18 cellular contexts compared by ENCODE assay signal in genomic region chr3:104510091-104510860, GRCh38.
DNase-seq lines count a peak whose midpoint lies in the region; ATAC-seq and TF ChIP-seq lines count a peak whose summit lies in the region.
"Had no signal": no experiment of that assay in that cellular context is flagged by ENCODE, and none has a peak within 500 bp of the region (broad histone marks: within the 10 kb centered on the region; RNA-seq: fewer than 3 reads in every experiment).

No MANE protein-coding gene starts in this region.

- no peaks in the 10 kb centered on the region for H3K27me3 ChIP-seq in A673 (replicated peaks; ENCODE audit: insufficient read depth, low read depth, low read length, poor library complexity)
- no peaks in the 10 kb centered on the region for H3K27me3 ChIP-seq in right atrium auricular region

- DNase-seq in A673 (ENCODE audit: low spot score) (peak; percentile 4), NCI-H446 treated with DMSO at 0.1 percent for 48 hours (lab: John Stamatoyannopoulos, UW) (peak; percentile 7), dedifferentiated amniotic fluid mesenchymal stem cell (ENCODE audit: extremely low spot score) (peak; percentile 72), right atrium auricular region (ENCODE audit: low spot score) (no peak)
- no peak for DNase-seq in activated naive CD8-positive, alpha-beta T cell treated with anti-CD3 and anti-CD28 coated beads for 36 hours
- no peak for DNase-seq in activated CD8-positive, alpha-beta T cell treated with anti-CD3 and anti-CD28 coated beads for 36 hours
- DNase-seq: activated naive CD8-positive, alpha-beta T cell treated with anti-CD3 and anti-CD28 coated beads, Interleukin-2, amount 50 U/mL, for 24 hours; activated T-cell treated with anti-CD3 and anti-CD28 coated beads for 4 hours; Caco-2; KBM-7; NCI-H187 treated with DMSO at 0.1 percent for 48 hours; NCI-H82; posterior cingulate gyrus; stimulated activated CD4-positive, alpha-beta T cell treated with anti-CD3 and anti-CD28 coated beads, Interleukin-15, amount 100 ng/mL, for 24 hours had no signal

- H3K27ac ChIP-seq in A673 (ENCODE audit: low read depth, low read length, poor library complexity, severe bottlenecking) (no peak overlapping the region), right atrium auricular region (no peak overlapping the region)
- H3K27ac ChIP-seq: A549, coronary artery had no signal

- H3K4me3 ChIP-seq in A673 (ENCODE audit: low read depth, low read length, poor library complexity, severe bottlenecking) (no peak overlapping the region), right atrium auricular region (no peak overlapping the region)
- H3K4me3 ChIP-seq: A549, coronary artery had no signal

- CTCF ChIA-PET in A673 (lab: Charles Lee), result no interaction called here
- CTCF ChIA-PET in activated CD8-positive, alpha-beta T cell treated with anti-CD3 and anti-CD28 coated beads for 36 hours (lab: Charles Lee), result no interaction called here

- ATAC-seq in HG02610 (IDR thresholded peaks at IDR 0.05; ENCODE audit: unreplicated experiment) (peak; percentile 53), GM18511 (IDR thresholded peaks at IDR 0.05; ENCODE audit: unreplicated experiment) (no peak)
- no peak for ATAC-seq in activated CD8-positive, alpha-beta T cell treated with anti-CD3 and anti-CD28 coated beads for 36 hours
- ATAC-seq: A549; activated naive CD8-positive, alpha-beta T cell treated with anti-CD3 and anti-CD28 coated beads, Interleukin-2, amount 50 U/mL, for 24 hours had no signal

- H3K4me1 Mint-ChIP-seq in activated naive CD8-positive, alpha-beta T cell treated with anti-CD3 and anti-CD28 coated beads for 36 hours, result no peaks in the 10 kb centered on the region
- H3K4me1 Mint-ChIP-seq in activated CD8-positive, alpha-beta T cell treated with anti-CD3 and anti-CD28 coated beads for 36 hours (ENCODE audit: low read depth), result no peaks in the 10 kb centered on the region
- H3K4me1 Mint-ChIP-seq: activated naive CD8-positive, alpha-beta T cell treated with anti-CD3 and anti-CD28 coated beads, Interleukin-2, amount 50 U/mL, for 24 hours had no signal

- H3K27me3 Mint-ChIP-seq in activated naive CD8-positive, alpha-beta T cell treated with anti-CD3 and anti-CD28 coated beads for 36 hours, result no peaks in the 10 kb centered on the region
- no peaks in the 10 kb centered on the region for H3K27me3 Mint-ChIP-seq in activated CD8-positive, alpha-beta T cell treated with anti-CD3 and anti-CD28 coated beads for 36 hours
- H3K27me3 Mint-ChIP-seq: activated naive CD8-positive, alpha-beta T cell treated with anti-CD3 and anti-CD28 coated beads, Interleukin-2, amount 50 U/mL, for 24 hours had no signal

- TF ChIP-seq CTCF in A673 (conservative IDR thresholded peaks at IDR 0.05; ENCODE audit: low read depth, low read length) (no peak), right atrium auricular region (IDR thresholded peaks at IDR 0.05) (no peak)
- no peak for TF ChIP-seq CTCF in activated CD8-positive, alpha-beta T cell treated with anti-CD3 and anti-CD28 coated beads for 36 hours (IDR thresholded peaks at IDR 0.05)

- H3K36me3 Mint-ChIP-seq in activated naive CD8-positive, alpha-beta T cell treated with anti-CD3 and anti-CD28 coated beads for 36 hours, result no peaks in the 10 kb centered on the region
- no peaks in the 10 kb centered on the region for H3K36me3 Mint-ChIP-seq in activated CD8-positive, alpha-beta T cell treated with anti-CD3 and anti-CD28 coated beads for 36 hours (ENCODE audit: low read depth)

- no peaks in the 10 kb centered on the region for H3K9me3 ChIP-seq in A673 (ENCODE audit: low read depth, low read length, poor library complexity, severe bottlenecking)
- no peaks in the 10 kb centered on the region for H3K9me3 ChIP-seq in right atrium auricular region
- H3K9me3 ChIP-seq: A549, Caco-2 had no signal

- no peak overlapping the region for H3K4me3 Mint-ChIP-seq in activated naive CD8-positive, alpha-beta T cell treated with anti-CD3 and anti-CD28 coated beads for 36 hours
- H3K4me3 Mint-ChIP-seq in activated CD8-positive, alpha-beta T cell treated with anti-CD3 and anti-CD28 coated beads for 36 hours, result no peak overlapping the region
- H3K4me3 Mint-ChIP-seq: activated naive CD8-positive, alpha-beta T cell treated with anti-CD3 and anti-CD28 coated beads, Interleukin-2, amount 50 U/mL, for 24 hours had no signal

- POLR2A ChIA-PET in A673 (lab: Charles Lee; ENCODE audit: low non-redundant PET), result no interaction called here
- POLR2A ChIA-PET in activated CD8-positive, alpha-beta T cell treated with anti-CD3 and anti-CD28 coated beads for 36 hours (lab: Charles Lee), result interaction anchor here (0.7 kb wide), 1 partner anchor 53 kb away, joined by 3 read pairs; no protein-coding TSS in a partner anchor

- peaks cover 2% of the 10 kb centered on the region for H3K9me3 Mint-ChIP-seq in activated naive CD8-positive, alpha-beta T cell treated with anti-CD3 and anti-CD28 coated beads for 36 hours
- H3K9me3 Mint-ChIP-seq in activated CD8-positive, alpha-beta T cell treated with anti-CD3 and anti-CD28 coated beads for 36 hours, result no peaks in the 10 kb centered on the region
- H3K9me3 Mint-ChIP-seq: activated naive CD8-positive, alpha-beta T cell treated with anti-CD3 and anti-CD28 coated beads, Interleukin-2, amount 50 U/mL, for 24 hours had no signal

- no TSS peak for BruUV-seq in A673 (replicated peaks; lab: Mats Ljungman, UMichigan)

- no peak overlapping the region for H3K27ac Mint-ChIP-seq in activated naive CD8-positive, alpha-beta T cell treated with anti-CD3 and anti-CD28 coated beads for 36 hours
- H3K27ac Mint-ChIP-seq in activated CD8-positive, alpha-beta T cell treated with anti-CD3 and anti-CD28 coated beads for 36 hours, result no peak overlapping the region
- H3K27ac Mint-ChIP-seq: activated naive CD8-positive, alpha-beta T cell treated with anti-CD3 and anti-CD28 coated beads, Interleukin-2, amount 50 U/mL, for 24 hours had no signal

- H3K4me1 ChIP-seq in A673 (ENCODE audit: insufficient read depth, low read length, poor library complexity, severe bottlenecking) (no peaks in the 10 kb centered on the region), right atrium auricular region (no peaks in the 10 kb centered on the region)
- H3K4me1 ChIP-seq: A549, Caco-2 had no signal

- H3K36me3 ChIP-seq in A673 (ENCODE audit: insufficient read depth, low read length, poor library complexity, severe bottlenecking) (no peaks in the 10 kb centered on the region), right atrium auricular region (no peaks in the 10 kb centered on the region)

- intact Hi-C loops in A673 (cut with micrococcal nuclease; ENCODE audit: unreplicated experiment), result no loop called here
- intact Hi-C loops in activated CD8-positive, alpha-beta T cell treated with anti-CD3 and anti-CD28 coated beads for 36 hours (cut with micrococcal nuclease), result no loop called here

Comparison
In these comparisons a context has a peak if more than half of its experiments do, and no peak if none do; other contexts are left out.
1. DNase-seq: peak in A673 (single experiment), NCI-H446 treated with DMSO at 0.1 percent for 48 hours (single experiment) and dedifferentiated amniotic fluid mesenchymal stem cell (single experiment); none in activated naive CD8-positive, alpha-beta T cell treated with anti-CD3 and anti-CD28 coated beads for 36 hours (single experiment), activated CD8-positive, alpha-beta T cell treated with anti-CD3 and anti-CD28 coated beads for 36 hours (single experiment) and right atrium auricular region (single experiment).